ENCODE assay signal across 20 cellular contexts in the genomic region with DNA sequence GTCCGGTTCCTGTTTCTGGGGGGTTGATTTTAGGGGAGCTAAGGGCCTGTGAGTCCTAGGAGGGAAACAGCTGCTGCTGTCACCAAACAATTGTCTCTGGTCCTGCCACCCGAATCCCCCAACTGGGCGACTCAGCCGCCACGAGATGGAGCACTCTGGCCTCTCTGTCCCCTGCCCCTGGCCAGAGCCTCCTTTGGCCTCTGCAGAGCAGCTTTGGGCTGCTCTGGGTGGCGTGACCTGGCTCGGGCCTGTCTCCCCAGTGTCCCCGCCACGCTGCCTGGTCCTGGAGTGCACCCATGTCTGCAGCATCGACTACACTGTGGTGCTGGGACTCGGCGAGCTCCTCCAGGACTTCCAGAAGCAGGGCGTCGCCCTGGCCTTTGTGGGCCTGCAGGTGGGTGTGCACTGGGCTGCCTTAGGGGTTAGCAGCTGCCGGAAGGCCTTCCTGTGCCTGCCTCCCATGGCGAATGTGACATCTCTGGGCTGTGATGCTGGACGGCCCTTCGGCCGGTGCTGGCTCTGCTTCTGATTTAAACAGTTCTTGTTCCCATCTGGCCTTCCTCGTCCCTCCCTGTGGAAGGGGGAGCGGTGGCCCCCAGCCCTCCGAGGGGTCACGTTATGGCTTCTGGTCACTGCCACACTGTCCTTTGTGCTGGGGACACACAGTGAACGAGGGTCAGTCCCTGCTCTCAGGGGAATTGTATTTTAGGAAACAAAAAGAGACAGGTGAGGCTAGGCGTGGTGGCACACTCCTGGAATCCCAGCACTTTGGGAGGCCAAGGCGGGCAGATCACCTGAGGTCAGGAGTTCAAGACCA.
"Had no signal": no experiment of that assay in that cellular context is flagged by ENCODE, and none has a peak within 500 bp of the region (broad histone marks: within the 10 kb centered on the region; RNA-seq: fewer than 3 reads in every experiment).

No MANE protein-coding gene starts in this region.

- H3K4me3 ChIP-seq: gastroesophageal sphincter, prostate gland, suprapubic skin had no signal

- FAIRE-seq: endometrium, small intestine had no signal

- H3K27ac ChIP-seq: gastroesophageal sphincter, prostate gland, suprapubic skin had no signal

- H3K4me1 ChIP-seq: gastroesophageal sphincter, prostate gland, suprapubic skin had no signal

- ATAC-seq: activated CD4-positive, alpha-beta T cell treated with anti-CD3 and anti-CD28 coated beads for 36 hours; activated CD8-positive, alpha-beta T cell treated with anti-CD3 and anti-CD28 coated beads for 36 hours; activated T-cell treated with anti-CD3 and anti-CD28 coated beads, Interleukin-2, amount 50 U/mL, for 4 hours; gastroesophageal sphincter; left lobe of liver; natural killer cell treated with Interleukin-12 subunit alpha and Interleukin-12 subunit beta and Interleukin-15 and Interleukin-18, amount 100 ng/mL, for 72 hours; right cardiac atrium had no signal

- H3K9me3 Mint-ChIP-seq: activated CD8-positive, alpha-beta T cell treated with anti-CD3 and anti-CD28 coated beads for 36 hours; activated T-cell treated with anti-CD3 and anti-CD28 coated beads, Interleukin-2, amount 50 U/mL, for 4 hours; memory B cell; natural killer cell treated with Interleukin-12 subunit alpha and Interleukin-12 subunit beta and Interleukin-15 and Interleukin-18, amount 100 ng/mL, for 72 hours; stimulated activated naive CD8-positive, alpha-beta T cell treated with anti-CD3 and anti-CD28 coated beads, Interleukin-15, Interleukin-2, amounts not matched to agents 100 ng/mL and 50 ng/mL, for 24 hours had no signal

- H3K27ac Mint-ChIP-seq: activated CD4-positive, alpha-beta T cell treated with anti-CD3 and anti-CD28 coated beads for 36 hours; activated CD8-positive, alpha-beta T cell treated with anti-CD3 and anti-CD28 coated beads for 36 hours; activated naive CD8-positive, alpha-beta T cell; memory B cell; stimulated activated naive CD8-positive, alpha-beta T cell treated with anti-CD3 and anti-CD28 coated beads, Interleukin-15, Interleukin-2, amounts not matched to agents 100 ng/mL and 50 ng/mL, for 24 hours had no signal

- H3K36me3 Mint-ChIP-seq: natural killer cell treated with Interleukin-12 subunit alpha and Interleukin-12 subunit beta and Interleukin-15 and Interleukin-18, amount 100 ng/mL, for 72 hours had no signal

- H3K4me3 Mint-ChIP-seq: activated CD4-positive, alpha-beta T cell treated with anti-CD3 and anti-CD28 coated beads for 36 hours; activated CD8-positive, alpha-beta T cell treated with anti-CD3 and anti-CD28 coated beads for 36 hours; activated naive CD8-positive, alpha-beta T cell; activated T-cell treated with anti-CD3 and anti-CD28 coated beads, Interleukin-2, amount 50 U/mL, for 4 hours; memory B cell; natural killer cell treated with Interleukin-12 subunit alpha and Interleukin-12 subunit beta and Interleukin-15 and Interleukin-18, amount 100 ng/mL, for 72 hours; stimulated activated naive CD8-positive, alpha-beta T cell treated with anti-CD3 and anti-CD28 coated beads, Interleukin-15, Interleukin-2, amounts not matched to agents 100 ng/mL and 50 ng/mL, for 24 hours had no signal

- H3K27me3 Mint-ChIP-seq: activated CD4-positive, alpha-beta T cell treated with anti-CD3 and anti-CD28 coated beads for 36 hours; activated CD8-positive, alpha-beta T cell treated with anti-CD3 and anti-CD28 coated beads for 36 hours; activated naive CD8-positive, alpha-beta T cell; memory B cell; natural killer cell treated with Interleukin-12 subunit alpha and Interleukin-12 subunit beta and Interleukin-15 and Interleukin-18, amount 100 ng/mL, for 72 hours; stimulated activated naive CD8-positive, alpha-beta T cell treated with anti-CD3 and anti-CD28 coated beads, Interleukin-15, Interleukin-2, amounts not matched to agents 100 ng/mL and 50 ng/mL, for 24 hours had no signal

- H3K27me3 ChIP-seq: gastroesophageal sphincter, suprapubic skin had no signal

- H3K9me3 ChIP-seq: gastroesophageal sphincter, prostate gland, suprapubic skin had no signal

- DNase-seq: activated CD4-positive, alpha-beta T cell treated with anti-CD3 and anti-CD28 coated beads for 36 hours; activated CD8-positive, alpha-beta T cell treated with anti-CD3 and anti-CD28 coated beads for 36 hours; activated effector memory CD4-positive, alpha-beta T cell treated with Interleukin-2 at 50 U/mL for 16 hours; activated T-cell treated with anti-CD3 and anti-CD28 coated beads, Interleukin-2, amount 50 U/mL, for 4 hours; amniotic stem cell; islet precursor cell; occipital lobe; small intestine; T1000; trophoblast cell had no signal
